20 cellular contexts compared by ENCODE assay signal in genomic region chr21:43874085-43874785, GRCh38. TPM values are rescaled to one million over a fixed set of nuclear protein-coding genes. Genes with fewer than 3 reads are reported as not detected.
DNase-seq lines count a peak whose midpoint lies in the region; ATAC-seq and TF ChIP-seq lines count a peak whose summit lies in the region.
"Had no signal": no experiment of that assay in that cellular context is flagged by ENCODE, and none has a peak within 500 bp of the region (broad histone marks: within the 10 kb centered on the region; RNA-seq: fewer than 3 reads in every experiment).

No MANE protein-coding gene starts in this region.

- H3K4me1 ChIP-seq in CD4-positive, CD25-positive, alpha-beta regulatory T cell (ENCODE audit: control insufficient read depth, insufficient read depth, low read length, poor library complexity, severe bottlenecking) = peaks cover 5% of the 10 kb centered on the region

- H3K27me3 Mint-ChIP-seq in CD4-positive, CD25-positive, alpha-beta regulatory T cell = no peaks in the 10 kb centered on the region
- H3K27me3 Mint-ChIP-seq in osteocyte (ENCODE audit: unreplicated experiment) = no peaks in the 10 kb centered on the region
- H3K27me3 Mint-ChIP-seq: B cell had no signal

- H3K4me3 ChIP-seq in CD4-positive, CD25-positive, alpha-beta regulatory T cell (ENCODE audit: low read depth, low read length) = no peak overlapping the region
- H3K4me3 ChIP-seq in lower leg skin (ENCODE audit: low read depth, poor library complexity, severe bottlenecking) = no peak overlapping the region
- H3K4me3 ChIP-seq: MG63, tibial nerve had no signal

- 81 to 86% methylated on average over 12 of the region's 12 CpGs for WGBS in lower leg skin, 2 donors

- no peak for ATAC-seq in CD4-positive, CD25-positive, alpha-beta regulatory T cell (ENCODE audit: low read depth in 2 of 2)
- ATAC-seq in activated naive CD4-positive, alpha-beta T cell treated with anti-CD3 and anti-CD28 coated beads, Interleukin-2, amount 50 U/mL, for 72 hours = no peak
- ATAC-seq: left lobe of liver had no signal

- intact Hi-C loops in lower leg skin (cut with DNase I; ENCODE audit: low total_unique reads) = loop anchor here (10.0 kb wide), 1 partner anchor 71 kb away; no protein-coding TSS in a partner anchor

- no peaks in the 10 kb centered on the region for H3K9me3 ChIP-seq in CD4-positive, CD25-positive, alpha-beta regulatory T cell (ENCODE audit: control insufficient read depth in 2 of 2, low read length in 2 of 2)
- H3K9me3 ChIP-seq: tibial nerve had no signal

- H3K36me3 ChIP-seq in CD4-positive, CD25-positive, alpha-beta regulatory T cell (ENCODE audit: control insufficient read depth, insufficient read depth, low read length) = peaks cover 32% of the 10 kb centered on the region

- H3K36me3 Mint-ChIP-seq in CD4-positive, CD25-positive, alpha-beta regulatory T cell = peaks cover 44% of the 10 kb centered on the region
- H3K36me3 Mint-ChIP-seq in activated naive CD4-positive, alpha-beta T cell treated with anti-CD3 and anti-CD28 coated beads, Interleukin-2, amount 50 U/mL, for 72 hours = peaks cover 1 to 43% of the 10 kb centered on the region in 2 donors
- peaks cover 21% of the 10 kb centered on the region for H3K36me3 Mint-ChIP-seq in osteocyte (ENCODE audit: unreplicated experiment)

- no peak overlapping the region for H3K27ac ChIP-seq in CD4-positive, CD25-positive, alpha-beta regulatory T cell (ENCODE audit: insufficient read depth, low read length, poor library complexity, severe bottlenecking)
- H3K27ac ChIP-seq: 22Rv1, tibial nerve had no signal

- H3K27ac Mint-ChIP-seq in CD4-positive, CD25-positive, alpha-beta regulatory T cell = peak overlapping the region; percentile 21 to 40 (median 23)
- H3K27ac Mint-ChIP-seq in activated naive CD4-positive, alpha-beta T cell treated with anti-CD3 and anti-CD28 coated beads, Interleukin-2, amount 50 U/mL, for 72 hours = peak overlapping the region; percentile 57 to 67
- H3K27ac Mint-ChIP-seq in osteocyte (ENCODE audit: unreplicated experiment) = peak overlapping the region; percentile 89
- H3K27ac Mint-ChIP-seq: B cell had no signal

- peaks cover 26 to 81% (median 56%) of the 10 kb centered on the region in 4 donors for H3K4me1 Mint-ChIP-seq in CD4-positive, CD25-positive, alpha-beta regulatory T cell
- peaks cover 39% of the 10 kb centered on the region for H3K4me1 Mint-ChIP-seq in osteocyte (ENCODE audit: unreplicated experiment)

- DNase-seq in NCI-H2107 treated with DMSO at 0.1 percent for 48 hours (lab: John Stamatoyannopoulos, UW; ENCODE audit: unreplicated experiment) (peak; percentile 72), NCI-H2107 (lab: John Stamatoyannopoulos, UW) (no peak), osteocyte (ENCODE audit: extremely low spot score, unreplicated experiment) (no peak), superior temporal gyrus (ENCODE audit: extremely low spot score) (no peak), lower leg skin (ENCODE audit: low spot score in 2 of 2) (no peak), epidermal melanocyte (ENCODE audit: insufficient read length, low spot score) (no peak)
- DNase-seq in CD4-positive, CD25-positive, alpha-beta regulatory T cell = no peak
- DNase-seq in activated naive CD4-positive, alpha-beta T cell treated with anti-CD3 and anti-CD28 coated beads, Interleukin-2, amount 50 U/mL, for 72 hours (ENCODE audit: low spot score in 2 of 2) = no peak
- DNase-seq: cerebellar nuclear complex; effector CD4-positive, alpha-beta T cell; MG63; NCI-H2227 treated with DMSO at 0.1 percent for 48 hours; NCI-H82; OCI-M1; SHP77; stimulated activated CD4-positive, alpha-beta T cell treated with anti-CD3 and anti-CD28 coated beads, Interleukin-15, amount 100 ng/mL, for 24 hours had no signal

- H3K4me3 Mint-ChIP-seq in CD4-positive, CD25-positive, alpha-beta regulatory T cell = peak overlapping the region in 1 of 4 donors; percentile 10
- no peak overlapping the region for H3K4me3 Mint-ChIP-seq in osteocyte (ENCODE audit: unreplicated experiment)
- H3K4me3 Mint-ChIP-seq: B cell had no signal

- no peak for TF ChIP-seq POLR2A in lower leg skin (IDR thresholded peaks at IDR 0.05)

- peaks cover 0 to 4% (median 1%) of the 10 kb centered on the region in 7 donors for H3K9me3 Mint-ChIP-seq in CD4-positive, CD25-positive, alpha-beta regulatory T cell
- H3K9me3 Mint-ChIP-seq in activated naive CD4-positive, alpha-beta T cell treated with anti-CD3 and anti-CD28 coated beads, Interleukin-2, amount 50 U/mL, for 72 hours = peaks cover 0 to 5% of the 10 kb centered on the region in 2 donors
- H3K9me3 Mint-ChIP-seq in osteocyte (ENCODE audit: unreplicated experiment) = no peaks in the 10 kb centered on the region

- H3K27me3 ChIP-seq in CD4-positive, CD25-positive, alpha-beta regulatory T cell (ENCODE audit: control insufficient read depth, insufficient read depth, low read length) = no peaks in the 10 kb centered on the region
- H3K27me3 ChIP-seq: MG63, tibial nerve had no signal

- TF ChIP-seq CTCF in osteocyte (IDR thresholded peaks at IDR 0.05) (no peak), lower leg skin (IDR thresholded peaks at IDR 0.05) (no peak)

RNA-seq across cellular contexts. Expression of gene AGPAT3, which starts 9.2 kb away (rescaled TPM):
- total RNA-seq in CD4-positive, CD25-positive, alpha-beta regulatory T cell = 67.8 TPM
- polyA plus RNA-seq in CD4-positive, CD25-positive, alpha-beta regulatory T cell = 10 to 100 TPM; 13.3 to 19.8 (median 17.4) TPM
- total RNA-seq in activated naive CD4-positive, alpha-beta T cell treated with anti-CD3 and anti-CD28 coated beads, Interleukin-2, amount 50 U/mL, for 72 hours = 100 to 1,000 TPM in 1 of 2 donors, 10 to 100 TPM in 1; 21.2 to 109 TPM
- total RNA-seq in osteocyte (62.1 and 63.2 TPM in 2 replicates), lower leg skin (10 to 100 TPM; 32.1 to 58.8 (median 48.7) TPM)

Comparison
In these comparisons a context has a peak if more than half of its experiments do, and no peak if none do; other contexts are left out.
1. H3K27ac Mint-ChIP-seq: peak in every context shown above with its lines; median percentile 89 in osteocyte; 62 in activated naive CD4-positive, alpha-beta T cell treated with anti-CD3 and anti-CD28 coated beads, Interleukin-2, amount 50 U/mL, for 72 hours; 23 in CD4-positive, CD25-positive, alpha-beta regulatory T cell.